In genomic region chr11:6297831-6298230, GRCh38 we compare ENCODE assay signal across 12 cellular contexts. TPM values are rescaled to one million over a fixed set of nuclear protein-coding genes. Genes with fewer than 3 reads are reported as not detected.
DNase-seq lines count a peak whose midpoint lies in the region; ATAC-seq, FAIRE-seq and TF ChIP-seq lines count a peak whose summit lies in the region.
"Had no signal": no experiment of that assay in that cellular context is flagged by ENCODE, and none has a peak within 500 bp of the region (broad histone marks: within the 10 kb centered on the region; RNA-seq: fewer than 3 reads in every experiment).

No MANE protein-coding gene starts in this region.

- DNase-seq in A549 (ENCODE audit: low read depth in 1 of 2, low spot score in 1 of 2) (peak in 1 of 2 experiments; percentile 19), GM10266 (ENCODE audit: extremely low spot score) (no peak), Panc1 (ENCODE audit: low read depth, low spot score) (no peak), foreskin fibroblast (peak in 1 of 2 donors; percentile 57), SIG-M5 (lab: John Stamatoyannopoulos, UW) (no peak), GDM1 (lab: John Stamatoyannopoulos, UW) (no peak)
- DNase-seq in activated T-cell treated with anti-CD3 and anti-CD28 coated beads, Interleukin-2, amount 50 U/mL, for 48 hours, result no peak
- DNase-seq: activated T-cell treated with anti-CD3 and anti-CD28 coated beads, Interleukin-2, amount 50 U/mL, for 4 hours had no signal

- 54% methylated on average over 1 of the region's 1 CpG for WGBS in A549 (ENCODE audit: missing lambda C conversion rate)

- no peak for TF ChIP-seq POLR2A in A549 (IDR thresholded peaks at IDR 0.05; ENCODE audit: low read length)

- no peaks in the 10 kb centered on the region for H3K9me3 ChIP-seq in A549
- no peaks in the 10 kb centered on the region for H3K9me3 ChIP-seq in Panc1 (ENCODE audit: control insufficient read depth, insufficient read depth, low read depth, low read length)
- H3K9me3 ChIP-seq: neutrophil had no signal

- peak; percentile 46 for TF ChIP-seq CTCF in A549 (IDR thresholded peaks at IDR 0.05)
- TF ChIP-seq CTCF in GM10266 (IDR thresholded peaks at IDR 0.05; ENCODE audit: control insufficient read depth, insufficient read depth, low read depth, missing control alignments), result peak; percentile 6
- TF ChIP-seq CTCF in Panc1 (IDR thresholded peaks at IDR 0.05), result no peak
- TF ChIP-seq CTCF in foreskin fibroblast (IDR thresholded peaks at IDR 0.05; ENCODE audit: low read depth, low read length), result peak; percentile 46

- intact Hi-C loops in Panc1 (cut with micrococcal nuclease; ENCODE audit: unreplicated experiment), result loop anchor here (2.0 to 5.0 kb wide), 2 partner anchors 54 to 275 kb away; no protein-coding TSS in a partner anchor

- in situ Hi-C loops in Panc1 (cut with HindIII; ENCODE audit: low pct_unique_long_range_greater_than_20kb, low sequenced_read_pairs), result no loop called here

- FAIRE-seq in A549 (lab: Jason Lieb, UNC), result no peak

- no peak overlapping the region for H3K4me2 ChIP-seq in A549

- H3K4me3 ChIP-seq in A549, result no peak overlapping the region
- H3K4me3 ChIP-seq in Panc1 (ENCODE audit: low read depth in 2 of 2, low read length in 2 of 2), result no peak overlapping the region
- no peak overlapping the region for H3K4me3 ChIP-seq in foreskin fibroblast (ENCODE audit: low read depth in 1 of 2, low read length in 2 of 2)
- H3K4me3 ChIP-seq: SK-N-MC had no signal

- no peak for TF ChIP-seq EP300 in A549 (IDR thresholded peaks at IDR 0.05)

- peak; percentile 81 to 83 for ATAC-seq in A549
- ATAC-seq in Panc1, result 0 out of 2 replicates have a peak, but pooled peaks have one; percentile 56
- no peak for ATAC-seq in HG03342 (IDR thresholded peaks at IDR 0.05; ENCODE audit: unreplicated experiment)

- H3K36me3 ChIP-seq in Panc1 (ENCODE audit: control insufficient read depth, insufficient read depth, low read length), result no peaks in the 10 kb centered on the region
- H3K36me3 ChIP-seq: neutrophil had no signal

- TF ChIP-seq RAD21 in A549 (conservative IDR thresholded peaks at IDR 0.05 in 1 of 2, IDR thresholded peaks at IDR 0.05 in 1 of 2), result peak; percentile 43 to 55; a peak in 4 of 5 replicates

- POLR2A ChIA-PET in A549 (lab: Yijun Ruan, JAX) (no interaction called here), Panc1 (lab: Charles Lee) (no interaction called here)

- no peak overlapping the region for H3K27ac ChIP-seq in A549
- H3K27ac ChIP-seq in Panc1 (ENCODE audit: low read length), result no peak overlapping the region
- H3K27ac ChIP-seq: neutrophil, SK-N-MC had no signal

- peaks cover 10% of the 10 kb centered on the region; the same call in 1 of the 2 replicates for H3K27me3 ChIP-seq in Panc1 (ENCODE audit: control insufficient read depth, insufficient read depth, low read length)
- H3K27me3 ChIP-seq: neutrophil had no signal

- H3K4me1 ChIP-seq in A549, result no peaks in the 10 kb centered on the region
- no peaks in the 10 kb centered on the region for H3K4me1 ChIP-seq in Panc1 (ENCODE audit: control insufficient read depth, insufficient read depth, low read length)

- BruUV-seq in Panc1 (replicated peaks; lab: Mats Ljungman, UMichigan), result no TSS peak

- CTCF ChIA-PET in A549 (lab: Yijun Ruan, JAX) (interaction anchor here (0.6 to 4.5 kb wide), 24 partner anchors 8 to 1862 kb away, joined by 3 to 31 read pairs (median 4); partner anchors contain the start of gene CAVIN3), Panc1 (lab: Charles Lee) (interaction anchor here (1.5 to 1.6 kb wide), 2 partner anchors 65 to 78 kb away, joined by 13 to 16 read pairs; no protein-coding TSS in a partner anchor)

TF ChIP-seq in A549, 52 proteins besides CTCF, POLR2A, EP300 and RAD21:
- no peak for TF ChIP-seq JUNB (IDR thresholded peaks at IDR 0.05)
- TF ChIP-seq SMC3 (IDR thresholded peaks at IDR 0.05), result peak; percentile 40; the same call in 1 of the 3 replicates

RNA-seq across cellular contexts. Expression of gene CAVIN3, which starts 22.5 kb away (rescaled TPM):
- polyA plus RNA-seq in A549 (2011; rRNA removed) (5.2 and 6.0 TPM in 2 replicates), A549 (2017; fragmentation: RNase III; extraction: RNeasy Plus Mini Kit Qiagen cat#74134 plus additional on column Dnase treatment) (15.9 to 26.7 TPM (median 22.9 TPM) in 3 replicates)
- polyA plus RNA-seq in A549 (2012; cell fraction: cytosol; rRNA removed), result 18.9 and 23.3 TPM in 2 replicates
- 23.4 and 30.6 TPM in 2 replicates for polyA plus RNA-seq in A549 (2012; cell fraction: nucleus; rRNA removed)
- polyA minus RNA-seq in A549 (2011; rRNA and poly(A)+ RNA removed), result 2.0 and 2.1 TPM in 2 replicates
- total RNA-seq in Panc1 (2021; ENCODE audit: unreplicated experiment), result 31.1 TPM
- polyA plus RNA-seq in Panc1 (2012; ENCODE audit: insufficient read length), result 26.7 TPM

RNA-seq across cellular contexts. Expression of gene CCKBR, which starts 38.2 kb away (rescaled TPM):
- polyA plus RNA-seq in A549 (2011; rRNA removed), result not detected in 2 replicates
- polyA plus RNA-seq in A549 (2012; cell fraction: cytosol; rRNA removed), result not detected in 2 replicates
- polyA plus RNA-seq in A549 (2012; cell fraction: nucleus; rRNA removed), result 0.07 TPM in 1 of 2 replicates, not detected in the other
- not detected in 3 replicates for polyA plus RNA-seq in A549 (2017; fragmentation: RNase III; extraction: RNeasy Plus Mini Kit Qiagen cat#74134 plus additional on column Dnase treatment)
- not detected in 2 replicates for polyA minus RNA-seq in A549 (2011; rRNA and poly(A)+ RNA removed)
- total RNA-seq in Panc1 (2021; ENCODE audit: unreplicated experiment), result not detected
- not detected for polyA plus RNA-seq in Panc1 (2012; ENCODE audit: insufficient read length)
- total RNA-seq: activated T-cell treated with anti-CD3 and anti-CD28 coated beads, Interleukin-2, amount 50 U/mL, for 4 hours; G401 had no signal

RNA-seq across cellular contexts. Expression of gene CNGA4, which starts 58.9 kb away (rescaled TPM):
- polyA plus RNA-seq in A549 (2011; rRNA removed), result 0.12 and 0.19 TPM in 2 replicates
- 0.12 and 0.17 TPM in 2 replicates for polyA plus RNA-seq in A549 (2012; cell fraction: cytosol; rRNA removed)
- polyA plus RNA-seq in A549 (2012; cell fraction: nucleus; rRNA removed), result 0.23 and 0.32 TPM in 2 replicates
- polyA plus RNA-seq in A549 (2017; fragmentation: RNase III; extraction: RNeasy Plus Mini Kit Qiagen cat#74134 plus additional on column Dnase treatment), result 0.10 to 0.12 TPM (median 0.11 TPM) in 3 replicates
- polyA minus RNA-seq in A549 (2011; rRNA and poly(A)+ RNA removed), result 0.15 TPM in 1 of 2 replicates, not detected in the other
- 0.62 TPM for total RNA-seq in Panc1 (2021; ENCODE audit: unreplicated experiment)
- 0.23 TPM for polyA plus RNA-seq in Panc1 (2012; ENCODE audit: insufficient read length)
- total RNA-seq: activated T-cell treated with anti-CD3 and anti-CD28 coated beads, Interleukin-2, amount 50 U/mL, for 4 hours; G401 had no signal
